ENCODE assay signal across 1 cellular context in genomic region chr15:98746756-98747155, GRCh38.
TF ChIP-seq lines count a peak whose summit lies in the region.

No MANE protein-coding gene starts in this region.

TF ChIP-seq in WTC11, 78 proteins besides CTCF, POLR2A, EP300 and RAD21 (continued from another document):
- TF ChIP-seq ZNF281 (CRISPR knock-in tag; IDR thresholded peaks at IDR 0.05) (no peak), JUN (CRISPR knock-in tag; IDR thresholded peaks at IDR 0.05) (no peak), CBFB (CRISPR knock-in tag; IDR thresholded peaks at IDR 0.05; ENCODE audit: low read depth) (no peak), NFATC4 (CRISPR knock-in tag; IDR thresholded peaks at IDR 0.05) (no peak)
- TF ChIP-seq, protein P1, sequence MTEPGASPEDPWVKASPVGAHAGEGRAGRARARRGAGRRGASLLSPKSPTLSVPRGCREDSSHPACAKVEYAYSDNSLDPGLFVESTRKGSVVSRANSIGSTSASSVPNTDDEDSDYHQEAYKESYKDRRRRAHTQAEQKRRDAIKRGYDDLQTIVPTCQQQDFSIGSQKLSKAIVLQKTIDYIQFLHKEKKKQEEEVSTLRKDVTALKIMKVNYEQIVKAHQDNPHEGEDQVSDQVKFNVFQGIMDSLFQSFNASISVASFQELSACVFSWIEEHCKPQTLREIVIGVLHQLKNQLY (CRISPR knock-in tag; IDR thresholded peaks at IDR 0.05), result no peak
